31 cellular contexts compared by ENCODE assay signal in the genomic region with DNA sequence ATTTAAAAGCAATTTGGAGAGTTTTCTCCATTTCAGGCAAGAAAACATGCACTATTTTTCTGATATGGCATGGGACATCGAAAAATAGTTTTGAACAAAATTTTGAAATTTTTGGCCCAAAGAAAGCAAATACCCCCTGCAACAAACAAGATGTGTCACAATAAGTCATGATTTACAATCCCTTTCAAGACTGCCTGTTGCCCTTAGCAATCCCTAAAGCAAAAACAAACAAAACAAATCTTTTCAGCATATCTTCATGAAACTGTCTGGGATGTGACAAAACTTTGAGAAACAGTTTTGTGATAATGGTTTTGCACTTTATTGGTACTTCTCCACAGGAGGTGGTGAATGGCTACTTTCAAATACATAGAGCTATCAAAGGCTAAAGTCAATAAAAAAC.
"Had no signal": no experiment of that assay in that cellular context is flagged by ENCODE, and none has a peak within 500 bp of the region (broad histone marks: within the 10 kb centered on the region; RNA-seq: fewer than 3 reads in every experiment).

No MANE protein-coding gene starts in this region.

- H3K9me3 ChIP-seq: adrenal gland, body of pancreas, colonic mucosa, esophagus muscularis mucosa, gastrocnemius medialis, heart left ventricle had no signal

- H3K27ac ChIP-seq: adrenal gland, body of pancreas, cardiac muscle cell, colonic mucosa, esophagus muscularis mucosa, foreskin keratinocyte, gastrocnemius medialis, heart left ventricle, WERI-Rb-1 had no signal

- H3K27me3 ChIP-seq: adrenal gland, body of pancreas, cardiac muscle cell, colonic mucosa, esophagus muscularis mucosa, gastrocnemius medialis, heart left ventricle had no signal

- H3K36me3 ChIP-seq: adrenal gland, cardiac muscle cell, colonic mucosa, esophagus muscularis mucosa, gastrocnemius medialis, heart left ventricle, WERI-Rb-1 had no signal

- H3K27ac Mint-ChIP-seq: activated B cell treated with CpG ODN at 0.5 μM for 24 hours; activated CD4-positive, alpha-beta memory T cell treated with anti-CD3 and anti-CD28 coated beads for 36 hours; activated naive CD4-positive, alpha-beta T cell treated with anti-CD3 and anti-CD28 coated beads for 36 hours; activated naive CD4-positive, alpha-beta T cell treated with anti-CD3 and anti-CD28 coated beads, Interleukin-2, amount 50 U/mL, for 24 hours; activated naive CD8-positive, alpha-beta T cell treated with anti-CD3 and anti-CD28 coated beads for 36 hours; activated naive CD8-positive, alpha-beta T cell treated with anti-CD3 and anti-CD28 coated beads, Interleukin-2, amount 50 U/mL, for 24 hours; activated T-helper 17 cell treated with anti-CD3 and anti-CD28 coated beads, Interleukin-2, amount 50 U/mL, for 72 hours; endodermal cell; T-cell; T-helper 1 cell treated with Interleukin-12 subunit alpha and Interleukin-12 subunit beta and Interleukin-4 antibody, amounts not matched to agents 30 μg/mL and 1 μg/mL, for 36 hours had no signal

- H3K27me3 Mint-ChIP-seq: activated B cell treated with CpG ODN at 0.5 μM for 24 hours; activated CD4-positive, alpha-beta memory T cell treated with anti-CD3 and anti-CD28 coated beads for 36 hours; activated naive CD4-positive, alpha-beta T cell treated with anti-CD3 and anti-CD28 coated beads, Interleukin-2, amount 50 U/mL, for 24 hours; activated naive CD8-positive, alpha-beta T cell treated with anti-CD3 and anti-CD28 coated beads for 36 hours; activated naive CD8-positive, alpha-beta T cell treated with anti-CD3 and anti-CD28 coated beads, Interleukin-2, amount 50 U/mL, for 24 hours; activated T-helper 17 cell treated with anti-CD3 and anti-CD28 coated beads, Interleukin-2, amount 50 U/mL, for 72 hours; T-cell had no signal

- H3K4me1 ChIP-seq: adrenal gland, body of pancreas, colonic mucosa, esophagus muscularis mucosa, foreskin keratinocyte, gastrocnemius medialis, heart left ventricle had no signal

- H3K36me3 Mint-ChIP-seq: activated CD4-positive, alpha-beta memory T cell treated with anti-CD3 and anti-CD28 coated beads for 36 hours; activated naive CD4-positive, alpha-beta T cell treated with anti-CD3 and anti-CD28 coated beads, Interleukin-2, amount 50 U/mL, for 24 hours; activated naive CD8-positive, alpha-beta T cell treated with anti-CD3 and anti-CD28 coated beads for 36 hours; T-cell had no signal

- H3K4me3 ChIP-seq: adrenal gland, body of pancreas, cardiac muscle cell, colonic mucosa, esophagus muscularis mucosa, gastrocnemius medialis, heart left ventricle had no signal

- H3K4me3 Mint-ChIP-seq: activated B cell treated with CpG ODN at 0.5 μM for 24 hours; activated CD4-positive, alpha-beta memory T cell treated with anti-CD3 and anti-CD28 coated beads for 36 hours; activated naive CD4-positive, alpha-beta T cell treated with anti-CD3 and anti-CD28 coated beads for 36 hours; activated naive CD4-positive, alpha-beta T cell treated with anti-CD3 and anti-CD28 coated beads, Interleukin-2, amount 50 U/mL, for 24 hours; activated naive CD8-positive, alpha-beta T cell treated with anti-CD3 and anti-CD28 coated beads for 36 hours; activated naive CD8-positive, alpha-beta T cell treated with anti-CD3 and anti-CD28 coated beads, Interleukin-2, amount 50 U/mL, for 24 hours; activated T-cell treated with anti-CD3 and anti-CD28 coated beads, Interleukin-2, amount 50 U/mL, for 4 hours; activated T-helper 17 cell treated with anti-CD3 and anti-CD28 coated beads, Interleukin-2, amount 50 U/mL, for 72 hours; endodermal cell; T-cell; T-helper 1 cell treated with Interleukin-12 subunit alpha and Interleukin-12 subunit beta and Interleukin-4 antibody, amounts not matched to agents 30 μg/mL and 1 μg/mL, for 36 hours had no signal

- H3K9me3 Mint-ChIP-seq: endodermal cell had no signal

- DNase-seq: activated B cell treated with CpG ODN at 0.5 μM for 24 hours; activated CD4-positive, alpha-beta memory T cell treated with anti-CD3 and anti-CD28 coated beads for 36 hours; activated CD4-positive, alpha-beta T cell treated with anti-CD3 and anti-CD28 coated beads for 48 hours; activated effector memory CD4-positive, alpha-beta T cell treated with Interleukin-2 at 50 U/mL for 16 hours; activated naive CD4-positive, alpha-beta T cell treated with anti-CD3 and anti-CD28 coated beads for 36 hours; activated naive CD8-positive, alpha-beta T cell treated with anti-CD3 and anti-CD28 coated beads for 36 hours; activated naive CD8-positive, alpha-beta T cell treated with anti-CD3 and anti-CD28 coated beads, Interleukin-2, amount 50 U/mL, for 24 hours; activated T-cell treated with anti-CD3 and anti-CD28 coated beads, Interleukin-2, amount 50 U/mL, for 4 hours; adrenal gland; amygdala; aorta; body of pancreas; central memory CD4-positive, alpha-beta T cell; cerebellar nuclear complex; colonic mucosa; effector CD8-positive, alpha-beta T cell; endodermal cell; erythroblast; foreskin keratinocyte; gastrocnemius medialis; glutamatergic neuron; heart left ventricle; T-cell; T-helper 9 cell; WERI-Rb-1 had no signal

- H3K4me1 Mint-ChIP-seq: activated B cell treated with CpG ODN at 0.5 μM for 24 hours; activated naive CD4-positive, alpha-beta T cell treated with anti-CD3 and anti-CD28 coated beads, Interleukin-2, amount 50 U/mL, for 24 hours; activated naive CD8-positive, alpha-beta T cell treated with anti-CD3 and anti-CD28 coated beads for 36 hours; activated naive CD8-positive, alpha-beta T cell treated with anti-CD3 and anti-CD28 coated beads, Interleukin-2, amount 50 U/mL, for 24 hours; activated T-helper 17 cell treated with anti-CD3 and anti-CD28 coated beads, Interleukin-2, amount 50 U/mL, for 72 hours; T-cell had no signal

- ATAC-seq: activated CD4-positive, CD25-positive, alpha-beta regulatory T cell treated with anti-CD3 and anti-CD28 coated beads, Interleukin-2, amount 50 U/mL, for 24 hours; activated naive CD8-positive, alpha-beta T cell treated with anti-CD3 and anti-CD28 coated beads, Interleukin-2, amount 50 U/mL, for 24 hours; activated T-cell treated with anti-CD3 and anti-CD28 coated beads, Interleukin-2, amount 50 U/mL, for 4 hours; activated T-helper 17 cell treated with anti-CD3 and anti-CD28 coated beads, Interleukin-2, amount 50 U/mL, for 72 hours; body of pancreas; foreskin keratinocyte; gastrocnemius medialis; heart left ventricle; T-cell had no signal
